Comparison of ENCODE assay signal across 12 cellular contexts in genomic region chr6:45155341-45155894, GRCh38.
"Had no signal": no experiment of that assay in that cellular context is flagged by ENCODE, and none has a peak within 500 bp of the region (broad histone marks: within the 10 kb centered on the region; RNA-seq: fewer than 3 reads in every experiment).

No MANE protein-coding gene starts in this region.

- H3K27ac ChIP-seq: epithelial cell of prostate, prostate gland, suprapubic skin had no signal

- ATAC-seq: right cardiac atrium, SK-N-SH treated with all-trans-retinoic acid at 6 μM for 48 hours had no signal

- H3K36me3 ChIP-seq: prostate gland, suprapubic skin had no signal

- H3K9me3 ChIP-seq: prostate gland, suprapubic skin had no signal

- DNase-seq: activated CD4-positive, CD25-positive, alpha-beta regulatory T cell; activated naive CD4-positive, alpha-beta T cell; anterior cingulate cortex; cerebellar nuclear complex; effector CD8-positive, alpha-beta T cell; foreskin melanocyte; right cardiac atrium; stimulated activated naive CD8-positive, alpha-beta T cell treated with anti-CD3 and anti-CD28 coated beads, Interleukin-15, Interleukin-2, amounts not matched to agents 100 U/mL and 50 U/mL, for 24 hours had no signal
